Comparison of ENCODE assay signal across 10 cellular contexts in genomic region chr13:99984463-99985242, GRCh38. TPM values are rescaled to one million over a fixed set of nuclear protein-coding genes. Genes with fewer than 3 reads are reported as not detected.
DNase-seq lines count a peak whose midpoint lies in the region; ATAC-seq and TF ChIP-seq lines count a peak whose summit lies in the region.
"Had no signal": no experiment of that assay in that cellular context is flagged by ENCODE, and none has a peak within 500 bp of the region (broad histone marks: within the 10 kb centered on the region; RNA-seq: fewer than 3 reads in every experiment).

No MANE protein-coding gene starts in this region.

- TF ChIP-seq CTCF in AG09309 (IDR thresholded peaks at IDR 0.05; ENCODE audit: control insufficient read depth, insufficient read depth, low read depth, low read length, missing control alignments) (no peak), activated B cell treated with CpG ODN at 0.5 μM for 24 hours (IDR thresholded peaks at IDR 0.05) (no peak), glutamatergic neuron (IDR thresholded peaks at IDR 0.05; ENCODE audit: partially characterized antibody, unreplicated experiment) (no peak)

- H3K27ac ChIP-seq in SJCRH30, result no peak overlapping the region

- H3K9me3 Mint-ChIP-seq in activated B cell treated with CpG ODN at 0.5 μM for 24 hours (peaks cover 2% of the 10 kb centered on the region), glutamatergic neuron (ENCODE audit: unreplicated experiment) (peaks cover 16% of the 10 kb centered on the region)

- no peak overlapping the region for H3K4me3 Mint-ChIP-seq in activated B cell treated with CpG ODN at 0.5 μM for 24 hours
- peak overlapping the region; percentile 93 for H3K4me3 Mint-ChIP-seq in glutamatergic neuron (ENCODE audit: unreplicated experiment)

- peaks cover 54% of the 10 kb centered on the region for H3K27me3 Mint-ChIP-seq in activated B cell treated with CpG ODN at 0.5 μM for 24 hours
- peaks cover 41% of the 10 kb centered on the region for H3K27me3 Mint-ChIP-seq in glutamatergic neuron (ENCODE audit: unreplicated experiment)

- H3K27me3 ChIP-seq in SJCRH30, result no peaks in the 10 kb centered on the region

- CTCF ChIA-PET in activated B cell treated with CpG ODN at 0.5 μM for 24 hours (lab: Charles Lee), result no interaction called here

- intact Hi-C loops in activated B cell treated with CpG ODN at 0.5 μM for 24 hours (cut with micrococcal nuclease), result loop anchor here (5.0 kb wide), 1 partner anchor 327 kb away; no protein-coding TSS in a partner anchor

- peak overlapping the region; percentile 75 for H3K4me3 ChIP-seq in AG09309 (ENCODE audit: control insufficient read depth, low read depth, low read length)
- H3K4me3 ChIP-seq in GM08714 (ENCODE audit: low read length), result peak overlapping the region; percentile 21; the same call in 1 of the 2 replicates
- H3K4me3 ChIP-seq in SJCRH30, result no peak overlapping the region

- no peaks in the 10 kb centered on the region for H3K9me3 ChIP-seq in SJCRH30 (replicated peaks)

- no peaks in the 10 kb centered on the region for H3K4me1 ChIP-seq in SJCRH30

- ATAC-seq in activated B cell treated with CpG ODN at 0.5 μM for 24 hours (ENCODE audit: low read depth), result no peak
- ATAC-seq in HG02759 (IDR thresholded peaks at IDR 0.05; ENCODE audit: unreplicated experiment), result no peak

- POLR2A ChIA-PET in activated B cell treated with CpG ODN at 0.5 μM for 24 hours (lab: Charles Lee), result no interaction called here

- H3K27ac Mint-ChIP-seq in activated B cell treated with CpG ODN at 0.5 μM for 24 hours, result peak overlapping the region; percentile 50
- no peak overlapping the region for H3K27ac Mint-ChIP-seq in glutamatergic neuron (ENCODE audit: unreplicated experiment)

- H3K4me1 Mint-ChIP-seq in activated B cell treated with CpG ODN at 0.5 μM for 24 hours (peaks cover 2% of the 10 kb centered on the region), glutamatergic neuron (ENCODE audit: low read depth, unreplicated experiment) (peaks cover 18% of the 10 kb centered on the region)

- DNase-seq in AG09309 (ENCODE audit: low read depth) (no peak), activated B cell treated with CpG ODN at 0.5 μM for 24 hours (no peak), glutamatergic neuron (peak; percentile 35), cerebellar nuclear complex (lab: John Stamatoyannopoulos, UW) (no peak), SJCRH30 (no peak), hippocampal formation (lab: John Stamatoyannopoulos, UW) (no peak)
- DNase-seq: midbrain had no signal

- H3K36me3 ChIP-seq in SJCRH30, result no peaks in the 10 kb centered on the region

- H3K36me3 Mint-ChIP-seq in activated B cell treated with CpG ODN at 0.5 μM for 24 hours (ENCODE audit: low read depth) (peaks cover 5% of the 10 kb centered on the region), glutamatergic neuron (ENCODE audit: unreplicated experiment) (no peaks in the 10 kb centered on the region)

RNA-seq across cellular contexts. Expression of gene ZIC2, which starts 3.1 kb away (rescaled TPM):
- total RNA-seq in activated B cell treated with CpG ODN at 0.5 μM for 24 hours, result not detected in 2 replicates
- total RNA-seq in glutamatergic neuron (ENCODE audit: unreplicated experiment), result 21.9 TPM
- total RNA-seq in SJCRH30 (2014; rRNA removed; shearing (Covaris generic)), result 2.7 and 3.1 TPM in 2 replicates
- total RNA-seq: OCI-LY7 had no signal

RNA-seq across cellular contexts. Expression of gene ZIC5, which starts 13.1 kb away (rescaled TPM):
- not detected in 2 replicates for total RNA-seq in activated B cell treated with CpG ODN at 0.5 μM for 24 hours
- 0.47 TPM for total RNA-seq in glutamatergic neuron (ENCODE audit: unreplicated experiment)
- 1.1 and 1.2 TPM in 2 replicates for total RNA-seq in SJCRH30 (2014; rRNA removed; shearing (Covaris generic))
- total RNA-seq: OCI-LY7 had no signal
